In the genomic region with DNA sequence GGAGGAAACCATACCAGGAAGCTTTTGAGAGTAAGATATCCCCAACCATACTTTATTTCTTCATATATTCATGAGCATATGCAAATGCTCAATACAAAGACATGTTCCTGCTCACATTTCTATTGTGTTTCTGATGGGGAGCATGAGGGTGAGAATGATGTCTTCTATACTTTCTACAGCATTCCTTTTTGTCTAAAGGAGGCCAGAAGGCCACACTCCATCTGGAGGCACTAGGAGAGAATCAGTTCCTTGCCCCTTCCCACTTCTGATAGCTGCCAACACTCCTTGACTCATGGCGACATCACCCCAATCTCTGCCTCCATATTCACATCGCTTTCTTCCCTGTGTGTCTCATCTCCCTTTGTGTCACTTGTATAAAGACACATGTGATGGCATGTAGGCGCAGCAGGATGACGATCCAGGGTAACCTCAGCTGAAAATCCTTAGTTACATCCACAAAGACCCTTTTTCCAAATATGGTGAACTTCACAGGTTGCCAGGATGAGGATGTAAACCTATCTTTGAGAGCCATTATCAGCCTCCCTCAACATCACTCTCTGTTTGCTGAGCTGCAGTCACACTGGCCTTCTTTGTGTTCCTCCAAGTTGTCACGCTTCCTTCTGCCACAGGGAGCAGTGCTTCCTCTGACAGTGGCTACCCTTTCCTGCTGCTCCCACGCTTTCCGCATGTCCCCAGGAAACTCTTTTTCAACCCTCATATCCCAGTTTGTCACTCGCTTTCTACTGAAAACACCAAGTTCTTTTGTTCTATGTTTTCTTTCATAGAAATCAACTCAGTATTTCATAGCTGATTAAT, we compare ENCODE assay signal across 1 cellular context.
TF ChIP-seq lines count a peak whose summit lies in the region.

No MANE protein-coding gene starts in this region.

TF ChIP-seq in SK-N-SH treated with all-trans-retinoic acid at 6 μM for 48 hours, 23 proteins besides CTCF, POLR2A, EP300 and RAD21 (continued from another document):
- TF ChIP-seq, protein P1, sequence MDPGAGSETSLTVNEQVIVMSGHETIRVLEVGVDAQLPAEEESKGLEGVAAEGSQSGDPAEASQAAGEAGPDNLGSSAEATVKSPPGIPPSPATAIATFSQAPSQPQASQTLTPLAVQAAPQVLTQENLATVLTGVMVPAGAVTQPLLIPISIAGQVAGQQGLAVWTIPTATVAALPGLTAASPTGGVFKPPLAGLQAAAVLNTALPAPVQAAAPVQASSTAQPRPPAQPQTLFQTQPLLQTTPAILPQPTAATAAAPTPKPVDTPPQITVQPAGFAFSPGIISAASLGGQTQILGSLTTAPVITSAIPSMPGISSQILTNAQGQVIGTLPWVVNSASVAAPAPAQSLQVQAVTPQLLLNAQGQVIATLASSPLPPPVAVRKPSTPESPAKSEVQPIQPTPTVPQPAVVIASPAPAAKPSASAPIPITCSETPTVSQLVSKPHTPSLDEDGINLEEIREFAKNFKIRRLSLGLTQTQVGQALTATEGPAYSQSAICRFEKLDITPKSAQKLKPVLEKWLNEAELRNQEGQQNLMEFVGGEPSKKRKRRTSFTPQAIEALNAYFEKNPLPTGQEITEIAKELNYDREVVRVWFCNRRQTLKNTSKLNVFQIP (CRISPR knock-in tag; IDR thresholded peaks at IDR 0.05; ENCODE audit: borderline replicate concordance, low read depth): no peak
- TF ChIP-seq RARB (CRISPR knock-in tag; IDR thresholded peaks at IDR 0.05): no peak
